In the genomic region with DNA sequence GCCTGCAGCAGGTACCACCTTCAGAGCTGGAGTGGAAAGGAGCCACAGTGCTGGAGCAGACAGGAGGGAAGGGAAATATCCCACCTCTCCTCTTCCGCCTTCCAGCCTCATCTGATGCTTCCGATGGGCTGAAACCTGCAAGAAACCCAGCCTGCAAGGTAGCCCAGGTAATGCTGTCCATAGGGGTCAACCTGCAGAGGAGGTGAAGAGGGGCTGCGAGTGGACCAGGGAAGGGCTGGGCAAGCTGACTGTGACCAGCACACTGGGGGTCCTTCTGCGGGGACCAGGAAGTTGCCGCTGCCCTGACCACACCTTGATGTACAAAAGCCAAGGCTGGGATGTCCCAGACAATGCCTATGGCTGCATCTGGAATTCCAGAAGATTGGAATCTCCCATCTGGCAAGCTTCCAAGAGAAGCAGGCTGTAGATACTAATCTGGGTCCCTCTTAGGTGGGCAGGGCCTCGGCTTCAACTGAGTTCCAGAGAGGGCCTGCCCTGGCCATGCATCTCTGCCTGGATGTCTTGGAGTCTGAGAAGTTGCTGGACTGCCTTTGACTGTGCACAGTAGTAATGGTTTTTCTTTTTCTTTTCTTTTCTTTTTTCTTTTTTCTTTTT, we compare ENCODE assay signal across 31 cellular contexts. TPM values are rescaled to one million over a fixed set of nuclear protein-coding genes. Genes with fewer than 3 reads are reported as not detected.
DNase-seq lines count a peak whose midpoint lies in the region; ATAC-seq and TF ChIP-seq lines count a peak whose summit lies in the region.
"Had no signal": no experiment of that assay in that cellular context is flagged by ENCODE, and none has a peak within 500 bp of the region (broad histone marks: within the 10 kb centered on the region; RNA-seq: fewer than 3 reads in every experiment).

No MANE protein-coding gene starts in this region.

- no peak for ATAC-seq in stimulated activated naive CD8-positive, alpha-beta T cell treated with anti-CD3 and anti-CD28 coated beads, Interleukin-15, amount 100 ng/mL, for 72 hours
- ATAC-seq: foreskin keratinocyte; GM23338; heart right ventricle; naive thymus-derived CD8-positive, alpha-beta T cell had no signal

- intact Hi-C loops in Calu3 (cut with micrococcal nuclease; ENCODE audit: unreplicated experiment) (loop anchor here (2.0 kb wide), 1 partner anchor 49 kb away; no protein-coding TSS in a partner anchor), posterior vena cava (cut with DNase I) (loop anchor here (5.0 to 10.0 kb wide), 2 partner anchors 98 to 801 kb away; a partner anchor contains a TSS)

- DNase-seq in Calu3, result no peak
- DNase-seq in M059J (ENCODE audit: low read depth), result peak; percentile 36
- no peak for DNase-seq in brain microvascular endothelial cell
- DNase-seq in posterior vena cava (ENCODE audit: low spot score), result peak; percentile 28
- DNase-seq in GF-D8 (lab: John Stamatoyannopoulos, UW), result no peak
- no peak for DNase-seq in stimulated activated naive CD8-positive, alpha-beta T cell treated with anti-CD3 and anti-CD28 coated beads, Interleukin-15, amount 100 ng/mL, for 72 hours
- DNase-seq in NCI-H510A (lab: John Stamatoyannopoulos, UW), result no peak
- no peak for DNase-seq in kidney glomerular epithelial cell (lab: John Stamatoyannopoulos, UW)
- DNase-seq: activated CD4-positive, alpha-beta T cell treated with anti-CD3 and anti-CD28 coated beads, Interleukin-2, amount 10 ng/mL, durations not matched to agents 24 days and 14 days; activated gamma-delta T cell; activated naive CD8-positive, alpha-beta T cell treated with anti-CD3 and anti-CD28 coated beads, Interleukin-2, amount 10 ng/mL, durations not matched to agents 7 days and 5 days; activated T-cell treated with anti-CD3 and anti-CD28 coated beads, Interleukin-2, amount 50 U/mL, for 24 hours; DMS53; foreskin keratinocyte; GDM1; heart right ventricle; KBM-7; naive thymus-derived CD8-positive, alpha-beta T cell; NCI-H1092 treated with DMSO at 0.1 percent for 48 hours; NCI-H187; NCI-H446 treated with DMSO at 0.1 percent for 48 hours; SHP77 treated with DMSO at 0.1 percent for 48 hours; stimulated activated CD4-positive, alpha-beta T cell treated with anti-CD3 and anti-CD28 coated beads, Interleukin-4, amount 100 ng/mL, for 24 hours; transverse colon; WERI-Rb-1 had no signal

- no peaks in the 10 kb centered on the region for H3K9me3 Mint-ChIP-seq in Calu3 (ENCODE audit: low read depth, unreplicated experiment)
- no peaks in the 10 kb centered on the region for H3K9me3 Mint-ChIP-seq in stimulated activated naive CD8-positive, alpha-beta T cell treated with anti-CD3 and anti-CD28 coated beads, Interleukin-15, amount 100 ng/mL, for 72 hours
- H3K9me3 Mint-ChIP-seq: activated CD4-positive, alpha-beta T cell treated with anti-CD3 and anti-CD28 coated beads, Interleukin-2, amount 10 ng/mL, durations not matched to agents 24 days and 14 days; activated naive CD8-positive, alpha-beta T cell treated with anti-CD3 and anti-CD28 coated beads, Interleukin-2, amount 10 ng/mL, durations not matched to agents 7 days and 5 days; activated T-cell treated with anti-CD3 and anti-CD28 coated beads, Interleukin-2, amount 50 U/mL, for 24 hours; GM23338; naive thymus-derived CD8-positive, alpha-beta T cell had no signal

- H3K36me3 ChIP-seq in brain microvascular endothelial cell (replicated peaks), result peaks cover 6% of the 10 kb centered on the region
- H3K36me3 ChIP-seq: BLaER1 treated with 17β-estradiol and CSF1 and Interleukin-3, amounts not matched to agents 10 nM and 100 nM; esophagus muscularis mucosa; heart right ventricle; transverse colon; WERI-Rb-1 had no signal

- no peaks in the 10 kb centered on the region for H3K27me3 Mint-ChIP-seq in Calu3 (ENCODE audit: unreplicated experiment)
- H3K27me3 Mint-ChIP-seq in stimulated activated naive CD8-positive, alpha-beta T cell treated with anti-CD3 and anti-CD28 coated beads, Interleukin-15, amount 100 ng/mL, for 72 hours, result peaks cover 30% of the 10 kb centered on the region

- H3K27ac ChIP-seq in brain microvascular endothelial cell, result peak overlapping the region; percentile 95
- H3K27ac ChIP-seq: BLaER1 treated with 17β-estradiol and CSF1 and Interleukin-3, amounts not matched to agents 10 nM and 100 nM; esophagus muscularis mucosa; foreskin keratinocyte; transverse colon; WERI-Rb-1 had no signal

- CTCF ChIA-PET in Calu3 (lab: Charles Lee), result no interaction called here

- TF ChIP-seq CTCF in Calu3 (IDR thresholded peaks at IDR 0.05; ENCODE audit: unreplicated experiment) (no peak), brain microvascular endothelial cell (IDR thresholded peaks at IDR 0.05; ENCODE audit: low read depth, low read length, missing control alignments) (no peak)

- no peak overlapping the region for H3K4me3 ChIP-seq in brain microvascular endothelial cell (ENCODE audit: low read depth, low read length)
- H3K4me3 ChIP-seq: BLaER1 treated with 17β-estradiol and CSF1 and Interleukin-3, amounts not matched to agents 10 nM and 100 nM; esophagus muscularis mucosa; GM23338; heart right ventricle; lung; transverse colon had no signal

- peak overlapping the region; percentile 69 for H3K27ac Mint-ChIP-seq in Calu3 (ENCODE audit: unreplicated experiment)
- H3K27ac Mint-ChIP-seq in stimulated activated naive CD8-positive, alpha-beta T cell treated with anti-CD3 and anti-CD28 coated beads, Interleukin-15, amount 100 ng/mL, for 72 hours, result no peak overlapping the region
- H3K27ac Mint-ChIP-seq: activated CD4-positive, alpha-beta T cell treated with anti-CD3 and anti-CD28 coated beads, Interleukin-2, amount 10 ng/mL, durations not matched to agents 24 days and 14 days; activated naive CD8-positive, alpha-beta T cell treated with anti-CD3 and anti-CD28 coated beads, Interleukin-2, amount 10 ng/mL, durations not matched to agents 7 days and 5 days; activated T-cell treated with anti-CD3 and anti-CD28 coated beads, Interleukin-2, amount 50 U/mL, for 24 hours; GM23338; naive thymus-derived CD8-positive, alpha-beta T cell had no signal

- H3K4me1 Mint-ChIP-seq in Calu3 (ENCODE audit: low read depth, unreplicated experiment), result peaks cover 42% of the 10 kb centered on the region
- H3K4me1 Mint-ChIP-seq in stimulated activated naive CD8-positive, alpha-beta T cell treated with anti-CD3 and anti-CD28 coated beads, Interleukin-15, amount 100 ng/mL, for 72 hours, result peaks cover 5% of the 10 kb centered on the region
- H3K4me1 Mint-ChIP-seq: activated CD4-positive, alpha-beta T cell treated with anti-CD3 and anti-CD28 coated beads, Interleukin-2, amount 10 ng/mL, durations not matched to agents 24 days and 14 days; activated naive CD8-positive, alpha-beta T cell treated with anti-CD3 and anti-CD28 coated beads, Interleukin-2, amount 10 ng/mL, durations not matched to agents 7 days and 5 days had no signal

- no peak overlapping the region for H3K4me3 Mint-ChIP-seq in Calu3 (ENCODE audit: low read depth, unreplicated experiment)
- H3K4me3 Mint-ChIP-seq in stimulated activated naive CD8-positive, alpha-beta T cell treated with anti-CD3 and anti-CD28 coated beads, Interleukin-15, amount 100 ng/mL, for 72 hours, result no peak overlapping the region
- H3K4me3 Mint-ChIP-seq: activated CD4-positive, alpha-beta T cell treated with anti-CD3 and anti-CD28 coated beads, Interleukin-2, amount 10 ng/mL, durations not matched to agents 24 days and 14 days; activated naive CD8-positive, alpha-beta T cell treated with anti-CD3 and anti-CD28 coated beads, Interleukin-2, amount 10 ng/mL, durations not matched to agents 7 days and 5 days; activated T-cell treated with anti-CD3 and anti-CD28 coated beads, Interleukin-2, amount 50 U/mL, for 24 hours; GM23338; naive thymus-derived CD8-positive, alpha-beta T cell had no signal

- H3K27me3 ChIP-seq in brain microvascular endothelial cell (replicated peaks), result no peaks in the 10 kb centered on the region

- BruUV-seq in Calu3 (replicated peaks; lab: Mats Ljungman, UMichigan), result no TSS peak

- H3K36me3 Mint-ChIP-seq in Calu3 (ENCODE audit: insufficient read depth, unreplicated experiment), result peaks cover 35% of the 10 kb centered on the region
- H3K36me3 Mint-ChIP-seq: activated naive CD8-positive, alpha-beta T cell treated with anti-CD3 and anti-CD28 coated beads, Interleukin-2, amount 10 ng/mL, durations not matched to agents 7 days and 5 days; naive thymus-derived CD8-positive, alpha-beta T cell had no signal

- in situ Hi-C loops in brain microvascular endothelial cell (cut with HindIII; ENCODE audit: low pct_ligation_motif_present, low sequenced_read_pairs), result loop anchor here (25.0 kb wide), 1 partner anchor 178 kb away; no protein-coding TSS in a partner anchor

RNA-seq across cellular contexts. Expression of a gene that starts 5.8 kb away (rescaled TPM):
- total RNA-seq in Calu3 (2022) (13.3 and 14.5 TPM in 2 replicates), posterior vena cava (1 to 10 TPM; 7.5 to 8.9 TPM)
- total RNA-seq in M059J (2014; rRNA removed; shearing (Covaris generic)), result 4.1 and 4.2 TPM in 2 replicates
- total RNA-seq: activated CD8-positive, alpha-beta memory T cell treated with anti-CD3 and anti-CD28 coated beads for 36 hours; activated naive CD8-positive, alpha-beta T cell treated with anti-CD3 and anti-CD28 coated beads, Interleukin-2, amount 10 ng/mL, durations not matched to agents 7 days and 5 days; mononuclear cell; naive thymus-derived CD8-positive, alpha-beta T cell had no signal

RNA-seq across cellular contexts. Expression of a gene that starts 17.5 kb away (rescaled TPM):
- total RNA-seq in Calu3 (2022), result 8.7 and 10.9 TPM in 2 replicates
- total RNA-seq in M059J (2014; rRNA removed; shearing (Covaris generic)), result 0.49 and 2.0 TPM in 2 replicates
- total RNA-seq in posterior vena cava, result 10 to 100 TPM; 11.9 to 12.2 TPM
- total RNA-seq: activated CD4-positive, alpha-beta T cell treated with anti-CD3 and anti-CD28 coated beads, Interleukin-2, amount 10 ng/mL, durations not matched to agents 24 days and 14 days; activated CD8-positive, alpha-beta memory T cell treated with anti-CD3 and anti-CD28 coated beads for 36 hours; activated naive CD8-positive, alpha-beta T cell treated with anti-CD3 and anti-CD28 coated beads, Interleukin-2, amount 10 ng/mL, durations not matched to agents 7 days and 5 days; foreskin keratinocyte; GM23338; mononuclear cell; naive thymus-derived CD8-positive, alpha-beta T cell had no signal

RNA-seq across cellular contexts. Expression of a gene that starts 29.1 kb away (rescaled TPM):
- 47.8 and 48.9 TPM in 2 replicates for total RNA-seq in Calu3 (2022)
- 9.6 and 18.3 TPM in 2 replicates for total RNA-seq in M059J (2014; rRNA removed; shearing (Covaris generic))
- total RNA-seq in posterior vena cava, result 10 to 100 TPM; 11.8 to 14.1 TPM

Comparison
In these comparisons a context has a peak if more than half of its experiments do, and no peak if none do; other contexts are left out.
1. DNase-seq: peak in M059J (single experiment) and posterior vena cava (single experiment); none in Calu3 (single experiment), brain microvascular endothelial cell (single experiment), GF-D8 (single experiment), stimulated activated naive CD8-positive, alpha-beta T cell treated with anti-CD3 and anti-CD28 coated beads, Interleukin-15, amount 100 ng/mL, for 72 hours (0 of 2), NCI-H510A (single experiment) and kidney glomerular epithelial cell (single experiment).